ENCODE assay signal across 9 cellular contexts in genomic region chr13:100789968-100790367, GRCh38.
DNase-seq lines count a peak whose midpoint lies in the region; ATAC-seq and TF ChIP-seq lines count a peak whose summit lies in the region.
"Had no signal": no experiment of that assay in that cellular context is flagged by ENCODE, and none has a peak within 500 bp of the region (broad histone marks: within the 10 kb centered on the region; RNA-seq: fewer than 3 reads in every experiment).

No MANE protein-coding gene starts in this region.

- peak overlapping the region in 1 of 4 donors; percentile 4 for H3K27ac ChIP-seq in esophagus squamous epithelium

- H3K36me3 Mint-ChIP-seq in activated CD8-positive, alpha-beta memory T cell treated with anti-CD3 and anti-CD28 coated beads, Interleukin-2, amount 10 ng/mL, durations not matched to agents 7 days and 5 days, result no peaks in the 10 kb centered on the region
- no peaks in the 10 kb centered on the region for H3K36me3 Mint-ChIP-seq in stimulated activated effector memory CD8-positive, alpha-beta T cell treated with anti-CD3 and anti-CD28 coated beads, Interleukin-12 subunit alpha, Interleukin-12 subunit beta, amount 100 ng/mL, for 72 hours
- H3K36me3 Mint-ChIP-seq: stimulated activated naive B cell treated with anti-CD40 and anti-IgM and Interleukin-4, amounts not matched to agents 10 μg/mL and 1 μg/mL and 100 μg/mL, for 72 hours had no signal

- H3K27me3 ChIP-seq in esophagus squamous epithelium, result no peaks in the 10 kb centered on the region

- no peak overlapping the region for H3K27ac Mint-ChIP-seq in activated CD8-positive, alpha-beta memory T cell treated with anti-CD3 and anti-CD28 coated beads, Interleukin-2, amount 10 ng/mL, durations not matched to agents 7 days and 5 days
- H3K27ac Mint-ChIP-seq in stimulated activated effector memory CD8-positive, alpha-beta T cell treated with anti-CD3 and anti-CD28 coated beads, Interleukin-12 subunit alpha, Interleukin-12 subunit beta, amount 100 ng/mL, for 72 hours, result no peak overlapping the region
- H3K27ac Mint-ChIP-seq: stimulated activated naive B cell treated with anti-CD40 and anti-IgM and Interleukin-4, amounts not matched to agents 10 μg/mL and 1 μg/mL and 100 μg/mL, for 72 hours had no signal

- peaks cover 0 to 18% (median 9%) of the 10 kb centered on the region in 3 donors for H3K4me1 ChIP-seq in esophagus squamous epithelium

- ATAC-seq in activated CD8-positive, alpha-beta memory T cell treated with anti-CD3 and anti-CD28 coated beads, Interleukin-2, amount 10 ng/mL, durations not matched to agents 7 days and 5 days, result peak; percentile 53
- ATAC-seq in HG02870 (IDR thresholded peaks at IDR 0.05; ENCODE audit: unreplicated experiment), result peak; percentile 94
- peak; percentile 86 for ATAC-seq in stimulated activated effector memory CD8-positive, alpha-beta T cell treated with anti-CD3 and anti-CD28 coated beads, Interleukin-12 subunit alpha, Interleukin-12 subunit beta, amount 100 ng/mL, for 72 hours
- ATAC-seq: stimulated activated naive B cell treated with anti-CD40 and anti-IgM and Interleukin-4, amounts not matched to agents 10 μg/mL and 1 μg/mL and 100 μg/mL, for 72 hours had no signal

- H3K27me3 Mint-ChIP-seq in activated CD8-positive, alpha-beta memory T cell treated with anti-CD3 and anti-CD28 coated beads, Interleukin-2, amount 10 ng/mL, durations not matched to agents 7 days and 5 days, result peaks cover 28% of the 10 kb centered on the region

- H3K4me3 Mint-ChIP-seq in activated CD8-positive, alpha-beta memory T cell treated with anti-CD3 and anti-CD28 coated beads, Interleukin-2, amount 10 ng/mL, durations not matched to agents 7 days and 5 days, result no peak overlapping the region
- no peak overlapping the region for H3K4me3 Mint-ChIP-seq in stimulated activated effector memory CD8-positive, alpha-beta T cell treated with anti-CD3 and anti-CD28 coated beads, Interleukin-12 subunit alpha, Interleukin-12 subunit beta, amount 100 ng/mL, for 72 hours
- H3K4me3 Mint-ChIP-seq: stimulated activated naive B cell treated with anti-CD40 and anti-IgM and Interleukin-4, amounts not matched to agents 10 μg/mL and 1 μg/mL and 100 μg/mL, for 72 hours had no signal

- H3K4me3 ChIP-seq in esophagus squamous epithelium, result no peak overlapping the region

- peaks cover 14% of the 10 kb centered on the region for H3K4me1 Mint-ChIP-seq in activated CD8-positive, alpha-beta memory T cell treated with anti-CD3 and anti-CD28 coated beads, Interleukin-2, amount 10 ng/mL, durations not matched to agents 7 days and 5 days
- no peaks in the 10 kb centered on the region for H3K4me1 Mint-ChIP-seq in stimulated activated effector memory CD8-positive, alpha-beta T cell treated with anti-CD3 and anti-CD28 coated beads, Interleukin-12 subunit alpha, Interleukin-12 subunit beta, amount 100 ng/mL, for 72 hours
- H3K4me1 Mint-ChIP-seq: stimulated activated naive B cell treated with anti-CD40 and anti-IgM and Interleukin-4, amounts not matched to agents 10 μg/mL and 1 μg/mL and 100 μg/mL, for 72 hours had no signal

- CTCF ChIA-PET in activated CD8-positive, alpha-beta memory T cell treated with anti-CD3 and anti-CD28 coated beads, Interleukin-2, amount 10 ng/mL, durations not matched to agents 7 days and 5 days (lab: Charles Lee), result no interaction called here

- H3K36me3 ChIP-seq in esophagus squamous epithelium, result no peaks in the 10 kb centered on the region

- H3K9me3 ChIP-seq in esophagus squamous epithelium, result no peaks in the 10 kb centered on the region

- no peak for TF ChIP-seq POLR2A in esophagus squamous epithelium (IDR thresholded peaks at IDR 0.05)

- intact Hi-C loops in esophagus squamous epithelium (cut with DNase I), result no loop called here

- no peak for TF ChIP-seq CTCF in esophagus squamous epithelium (IDR thresholded peaks at IDR 0.05)

- H3K9me3 Mint-ChIP-seq in activated CD8-positive, alpha-beta memory T cell treated with anti-CD3 and anti-CD28 coated beads, Interleukin-2, amount 10 ng/mL, durations not matched to agents 7 days and 5 days (ENCODE audit: low read depth), result peaks cover 3% of the 10 kb centered on the region
- H3K9me3 Mint-ChIP-seq in stimulated activated effector memory CD8-positive, alpha-beta T cell treated with anti-CD3 and anti-CD28 coated beads, Interleukin-12 subunit alpha, Interleukin-12 subunit beta, amount 100 ng/mL, for 72 hours, result peaks cover 3% of the 10 kb centered on the region

- no peak for DNase-seq in activated CD8-positive, alpha-beta memory T cell treated with anti-CD3 and anti-CD28 coated beads, Interleukin-2, amount 10 ng/mL, durations not matched to agents 7 days and 5 days
- no peak for DNase-seq in activated CD8-positive, alpha-beta memory T cell treated with anti-CD3 and anti-CD28 coated beads, Interleukin-2, amount 50 U/mL, for 48 hours
- DNase-seq in NCI-H1092 (lab: John Stamatoyannopoulos, UW) (peak; percentile 59), esophagus squamous epithelium (lab: John Stamatoyannopoulos, UW) (no peak), DMS53 treated with DMSO at 0.1 percent for 48 hours (lab: John Stamatoyannopoulos, UW; ENCODE audit: unreplicated experiment) (no peak)
- no peak for DNase-seq in stimulated activated effector memory CD8-positive, alpha-beta T cell treated with anti-CD3 and anti-CD28 coated beads, Interleukin-12 subunit alpha, Interleukin-12 subunit beta, amount 100 ng/mL, for 72 hours (ENCODE audit: low spot score in 2 of 2)
- no peak for DNase-seq in stimulated activated CD4-positive, alpha-beta T cell treated with anti-CD3 and anti-CD28 coated beads, Interleukin-4, amount 100 ng/mL, for 24 hours
- DNase-seq: stimulated activated naive B cell treated with anti-CD40 and anti-IgM and Interleukin-4, amounts not matched to agents 10 μg/mL and 1 μg/mL and 100 μg/mL, for 72 hours had no signal

- 44 to 70% methylated on average over 3 of the region's 3 CpGs for WGBS in esophagus squamous epithelium, 2 donors
